ENCODE assay signal across 27 cellular contexts in the genomic region with DNA sequence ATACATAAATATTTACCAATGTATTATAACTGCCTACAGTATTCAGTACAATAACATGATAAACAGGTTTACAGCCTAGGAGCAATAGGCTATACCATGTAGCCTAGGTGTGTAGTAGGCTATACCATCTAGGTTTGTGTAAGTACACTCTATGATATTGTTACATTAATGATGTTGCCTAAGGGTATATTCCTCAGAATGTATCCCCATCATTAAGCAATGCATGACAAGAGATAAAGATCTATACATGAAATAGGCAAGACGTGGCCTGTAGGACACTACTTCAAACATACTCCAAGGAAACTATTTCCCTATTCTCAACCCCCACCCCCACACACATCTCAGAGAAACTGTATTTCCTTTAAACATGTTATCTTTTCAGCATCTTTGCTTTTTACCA. TPM values are rescaled to one million over a fixed set of nuclear protein-coding genes. Genes with fewer than 3 reads are reported as not detected.
"Had no signal": no experiment of that assay in that cellular context is flagged by ENCODE, and none has a peak within 500 bp of the region (broad histone marks: within the 10 kb centered on the region; RNA-seq: fewer than 3 reads in every experiment).

No MANE protein-coding gene starts in this region.

- H3K36me3 Mint-ChIP-seq: activated CD4-positive, alpha-beta memory T cell treated with anti-CD3 and anti-CD28 coated beads for 36 hours; activated naive CD4-positive, alpha-beta T cell treated with anti-CD3 and anti-CD28 coated beads, Interleukin-2, amount 50 U/mL, for 72 hours; T-cell had no signal

- H3K4me2 ChIP-seq: KMS-11 had no signal

- H3K4me3 ChIP-seq: ascending aorta, body of pancreas, cardiac muscle cell, SK-N-MC had no signal

- H3K9me3 Mint-ChIP-seq: activated CD4-positive, alpha-beta memory T cell treated with anti-CD3 and anti-CD28 coated beads for 36 hours; activated CD4-positive, alpha-beta T cell treated with anti-CD3 and anti-CD28 coated beads, Interleukin-2, amount 10 ng/mL, durations not matched to agents 7 days and 5 days; activated naive CD4-positive, alpha-beta T cell treated with anti-CD3 and anti-CD28 coated beads, Interleukin-2, amount 50 U/mL, for 72 hours; activated naive CD8-positive, alpha-beta T cell treated with anti-CD3 and anti-CD28 coated beads, Interleukin-2, amount 50 U/mL, for 24 hours; activated T-cell treated with anti-CD3 and anti-CD28 coated beads, Interleukin-2, amount 50 U/mL, for 4 hours; T-cell had no signal

- H3K27me3 ChIP-seq: ascending aorta, body of pancreas, cardiac muscle cell had no signal

- FAIRE-seq: RCC 7860 had no signal

- DNase-seq: activated CD4-positive, alpha-beta memory T cell treated with anti-CD3 and anti-CD28 coated beads for 36 hours; activated CD4-positive, alpha-beta T cell treated with anti-CD3 and anti-CD28 coated beads, Interleukin-2, amount 10 ng/mL, durations not matched to agents 7 days and 5 days; activated CD4-positive, CD25-positive, alpha-beta regulatory T cell; activated CD8-positive, alpha-beta memory T cell treated with anti-CD3 and anti-CD28 coated beads for 24 hours; activated effector memory CD4-positive, alpha-beta T cell treated with anti-CD3 and anti-CD28 coated beads, Interleukin-2, amount 50 U/mL, for 16 hours; activated naive CD4-positive, alpha-beta T cell treated with Interleukin-2 at 50 U/mL for 16 hours; activated naive CD8-positive, alpha-beta T cell treated with anti-CD3 and anti-CD28 coated beads, Interleukin-2, amount 50 U/mL, for 24 hours; activated T-cell treated with anti-CD3 and anti-CD28 coated beads, Interleukin-2, amount 50 U/mL, for 4 hours; amniotic stem cell; body of pancreas; cerebellar nuclear complex; MM.1S; NCI-H1092; NCI-H1436; NCI-H187; NCI-H2081; NCI-H2171; NCI-H2227 treated with DMSO at 0.1 percent for 48 hours; PC-3; T-cell had no signal

- H3K4me3 Mint-ChIP-seq: activated CD4-positive, alpha-beta memory T cell treated with anti-CD3 and anti-CD28 coated beads for 36 hours; activated CD4-positive, alpha-beta T cell treated with anti-CD3 and anti-CD28 coated beads, Interleukin-2, amount 10 ng/mL, durations not matched to agents 7 days and 5 days; activated naive CD8-positive, alpha-beta T cell treated with anti-CD3 and anti-CD28 coated beads, Interleukin-2, amount 50 U/mL, for 24 hours; activated T-cell treated with anti-CD3 and anti-CD28 coated beads, Interleukin-2, amount 50 U/mL, for 4 hours; T-cell had no signal

- H3K27ac ChIP-seq: ascending aorta, body of pancreas, cardiac muscle cell, KMS-11, SK-N-MC, VCaP had no signal

- H3K9me3 ChIP-seq: ascending aorta, body of pancreas had no signal

- H3K36me3 ChIP-seq: ascending aorta, cardiac muscle cell had no signal

- H3K4me1 ChIP-seq: ascending aorta, body of pancreas had no signal

- H3K27ac Mint-ChIP-seq: activated CD4-positive, alpha-beta memory T cell treated with anti-CD3 and anti-CD28 coated beads for 36 hours; activated CD4-positive, alpha-beta T cell treated with anti-CD3 and anti-CD28 coated beads, Interleukin-2, amount 10 ng/mL, durations not matched to agents 7 days and 5 days; activated naive CD4-positive, alpha-beta T cell treated with anti-CD3 and anti-CD28 coated beads, Interleukin-2, amount 50 U/mL, for 72 hours; activated naive CD8-positive, alpha-beta T cell treated with anti-CD3 and anti-CD28 coated beads, Interleukin-2, amount 50 U/mL, for 24 hours; T-cell had no signal

- H3K4me1 Mint-ChIP-seq: activated CD4-positive, alpha-beta T cell treated with anti-CD3 and anti-CD28 coated beads, Interleukin-2, amount 10 ng/mL, durations not matched to agents 7 days and 5 days; activated naive CD8-positive, alpha-beta T cell treated with anti-CD3 and anti-CD28 coated beads, Interleukin-2, amount 50 U/mL, for 24 hours; T-cell had no signal

- H3K9ac ChIP-seq: KMS-11 had no signal

RNA-seq across cellular contexts. Expression of a gene that starts 42.4 kb away (rescaled TPM):
- total RNA-seq: ascending aorta had no signal
